ENCODE assay signal across 25 cellular contexts in genomic region chr11:126635511-126635910, GRCh38.
"Had no signal": no experiment of that assay in that cellular context is flagged by ENCODE, and none has a peak within 500 bp of the region (broad histone marks: within the 10 kb centered on the region; RNA-seq: fewer than 3 reads in every experiment).

No MANE protein-coding gene starts in this region.

- H3K79me2 ChIP-seq: hepatocyte had no signal

- H3K4me3 ChIP-seq: coronary artery, dorsolateral prefrontal cortex, esophagus muscularis mucosa, gastroesophageal sphincter, heart left ventricle, hepatocyte, left lung, lung, mucosa of descending colon had no signal

- ATAC-seq: foreskin keratinocyte, gastroesophageal sphincter, heart left ventricle, left lung, left ventricle myocardium superior, mucosa of descending colon had no signal

- H3K4me2 ChIP-seq: hepatocyte had no signal

- H3K9me3 Mint-ChIP-seq: immature natural killer cell, memory B cell, mesothelial cell of epicardium had no signal

- H3K4me1 ChIP-seq: esophagus muscularis mucosa, foreskin keratinocyte, gastroesophageal sphincter, heart left ventricle, left lung had no signal

- H3K4me1 Mint-ChIP-seq: immature natural killer cell, memory B cell had no signal

- FAIRE-seq: colon, endothelial cell of umbilical vein, frontal cortex, kidney had no signal

- H2AFZ ChIP-seq: hepatocyte had no signal

- H3K27me3 ChIP-seq: dorsolateral prefrontal cortex, foreskin keratinocyte had no signal

- H3K4me3 Mint-ChIP-seq: immature natural killer cell, memory B cell, mesothelial cell of epicardium had no signal

- H3K9me3 ChIP-seq: esophagus muscularis mucosa, gastroesophageal sphincter, heart left ventricle, left lung, mucosa of descending colon had no signal

- H3K27ac Mint-ChIP-seq: immature natural killer cell, memory B cell, mesothelial cell of epicardium had no signal

- DNase-seq: dermis blood vessel endothelial cell; dorsolateral prefrontal cortex; effector CD4-positive, alpha-beta T cell; effector memory CD4-positive, alpha-beta T cell; foreskin keratinocyte; heart left ventricle; hypothalamus; immature natural killer cell; islet precursor cell; kidney; kidney glomerular epithelial cell; left lung; left ventricle myocardium superior; mammary epithelial cell; mucosa of descending colon had no signal

- H3K36me3 ChIP-seq: esophagus muscularis mucosa, gastroesophageal sphincter, heart left ventricle, left lung had no signal

- H3K27ac ChIP-seq: coronary artery, esophagus muscularis mucosa, foreskin keratinocyte, gastroesophageal sphincter, heart left ventricle, hepatocyte, left lung had no signal

- H3K36me3 Mint-ChIP-seq: immature natural killer cell, memory B cell, mesothelial cell of epicardium had no signal
